17 cellular contexts compared by ENCODE assay signal in genomic region chr1:59631561-59631960, GRCh38.
A peak's percentile ranks its signal among the peaks of the same experiment; 100 is the strongest.
DNase-seq lines count a peak whose midpoint lies in the region; ATAC-seq and TF ChIP-seq lines count a peak whose summit lies in the region.
"Had no signal": no experiment of that assay in that cellular context is flagged by ENCODE, and none has a peak within 500 bp of the region (broad histone marks: within the 10 kb centered on the region; RNA-seq: fewer than 3 reads in every experiment).

No MANE protein-coding gene starts in this region.

- TF ChIP-seq POLR2A in right lobe of liver (IDR thresholded peaks at IDR 0.05) (no peak), suprapubic skin (IDR thresholded peaks at IDR 0.05) (no peak)

- 16% methylated on average over 1 of the region's 1 CpG for WGBS in right lobe of liver (ENCODE audit: insufficient coverage, low coverage, low lambda C conversion rate, missing lambda C conversion rate)
- WGBS in suprapubic skin: 29% methylated on average over 1 of the region's 1 CpG

- peak; percentile 58 for DNase-seq in NCI-H1694 treated with DMSO at 0.1 percent for 48 hours (lab: John Stamatoyannopoulos, UW)
- no peak for DNase-seq in NCI-H1694 (lab: John Stamatoyannopoulos, UW)
- DNase-seq in epithelial cell of esophagus (ENCODE audit: low read depth): peak; percentile 58
- no peak for DNase-seq in right lobe of liver
- DNase-seq in suprapubic skin (ENCODE audit: low spot score in 2 of 2): no peak
- DNase-seq in hypothalamus (lab: John Stamatoyannopoulos, UW): no peak
- DNase-seq in left lung: no peak
- no peak for DNase-seq in posterior vena cava (ENCODE audit: low spot score)
- DNase-seq: C1 segment of cervical spinal cord, DMS153, GM23248, NCI-H1436, NCI-H2107, NCI-H226, PC-9 had no signal

- H3K27ac ChIP-seq in right lobe of liver (peak overlapping the region in 1 of 3 donors; percentile 7), suprapubic skin (peak overlapping the region; percentile 49), left lung (no peak overlapping the region)
- H3K27ac ChIP-seq: 22Rv1, GM23248, PC-9 had no signal

- TF ChIP-seq CTCF in epithelial cell of esophagus (IDR thresholded peaks at IDR 0.05; ENCODE audit: insufficient read depth, low read depth, low read length, missing control alignments): no peak
- TF ChIP-seq CTCF in right lobe of liver (IDR thresholded peaks at IDR 0.05): no peak
- no peak for TF ChIP-seq CTCF in suprapubic skin (IDR thresholded peaks at IDR 0.05)
- no peak for TF ChIP-seq CTCF in left lung (IDR thresholded peaks at IDR 0.05)

- peak; percentile 22 to 69 (median 58) for ATAC-seq in right lobe of liver
- no peak for ATAC-seq in left lung
- ATAC-seq: HCT116 had no signal

- H3K36me3 ChIP-seq in right lobe of liver (peaks cover 0 to 5% (median 0%) of the 10 kb centered on the region in 4 donors), suprapubic skin (no peaks in the 10 kb centered on the region), left lung (no peaks in the 10 kb centered on the region)

- intact Hi-C loops in right lobe of liver (cut with DNase I) (no loop called here), left lung (cut with DNase I) (no loop called here), posterior vena cava (cut with DNase I) (no loop called here)

- H3K27me3 ChIP-seq in right lobe of liver: no peaks in the 10 kb centered on the region
- H3K27me3 ChIP-seq in suprapubic skin: no peaks in the 10 kb centered on the region
- H3K27me3 ChIP-seq in left lung: no peaks in the 10 kb centered on the region

- H3K9me3 ChIP-seq in right lobe of liver (no peaks in the 10 kb centered on the region), suprapubic skin (no peaks in the 10 kb centered on the region), left lung (no peaks in the 10 kb centered on the region)

- H3K4me1 ChIP-seq in right lobe of liver (peaks cover 0 to 15% (median 0%) of the 10 kb centered on the region in 4 donors), suprapubic skin (peaks cover 16% of the 10 kb centered on the region), left lung (no peaks in the 10 kb centered on the region)

- no peak overlapping the region for H3K4me3 ChIP-seq in epithelial cell of esophagus (ENCODE audit: low read length)
- H3K4me3 ChIP-seq in right lobe of liver: no peak overlapping the region
- no peak overlapping the region for H3K4me3 ChIP-seq in suprapubic skin
- no peak overlapping the region for H3K4me3 ChIP-seq in left lung
- H3K4me3 ChIP-seq: GM23248, PC-9 had no signal

- TF ChIP-seq EP300 in suprapubic skin (IDR thresholded peaks at IDR 0.05): no peak

Comparison
In these comparisons a context has a peak if more than half of its experiments do, and no peak if none do; other contexts are left out.
1. DNase-seq: peak in NCI-H1694 treated with DMSO at 0.1 percent for 48 hours (single experiment) and epithelial cell of esophagus (single experiment); none in NCI-H1694 (single experiment), right lobe of liver (0 of 3), suprapubic skin (0 of 2), hypothalamus (0 of 51), left lung (0 of 2) and posterior vena cava (single experiment).